Comparison of ENCODE assay signal across 8 cellular contexts in genomic region chr16:58684001-58684353, GRCh38. TPM values are rescaled to one million over a fixed set of nuclear protein-coding genes. Genes with fewer than 3 reads are reported as not detected.
DNase-seq lines count a peak whose midpoint lies in the region; ATAC-seq, FAIRE-seq and TF ChIP-seq lines count a peak whose summit lies in the region.

No MANE protein-coding gene starts in this region.

- peak overlapping the region; percentile 80 for H3K4me3 ChIP-seq in CD8-positive, alpha-beta memory T cell (ENCODE audit: low read length)
- H3K4me3 ChIP-seq in astrocyte (ENCODE audit: insufficient read depth, low read depth, low read length) (peak overlapping the region; percentile 95), iPS-20b (ENCODE audit: low read length) (peak overlapping the region; percentile 91)

- CTCF ChIA-PET in CD8-positive, alpha-beta memory T cell (lab: Charles Lee) = no interaction called here
- CTCF ChIA-PET in HEK293T (lab: Yijun Ruan, JAX) = interaction anchor here (1.1 kb wide), 1 partner anchor 72 kb away, joined by 5 read pairs; no protein-coding TSS in a partner anchor

- H3K9me3 Mint-ChIP-seq in CD8-positive, alpha-beta memory T cell = no peaks in the 10 kb centered on the region
- H3K9me3 Mint-ChIP-seq in astrocyte (ENCODE audit: unreplicated experiment) = no peaks in the 10 kb centered on the region
- H3K9me3 Mint-ChIP-seq in stimulated activated naive CD8-positive, alpha-beta T cell treated with anti-CD3 and anti-CD28 coated beads, Interleukin-15, amount 100 ng/mL, for 72 hours = no peaks in the 10 kb centered on the region

- ATAC-seq in HG03432 (IDR thresholded peaks at IDR 0.05; ENCODE audit: unreplicated experiment) (peak; percentile 12), HG02840 (IDR thresholded peaks at IDR 0.05; ENCODE audit: low FRiP score, unreplicated experiment) (no peak)
- peak; percentile 27 for ATAC-seq in stimulated activated naive CD8-positive, alpha-beta T cell treated with anti-CD3 and anti-CD28 coated beads, Interleukin-15, amount 100 ng/mL, for 72 hours

- peak overlapping the region; percentile 55 for H3K27ac ChIP-seq in CD8-positive, alpha-beta memory T cell (ENCODE audit: low read depth, low read length)
- H3K27ac ChIP-seq in astrocyte (ENCODE audit: low read depth, low read length) (peak overlapping the region; percentile 81), iPS-20b (ENCODE audit: low read length) (no peak overlapping the region)

- H3K9ac ChIP-seq in astrocyte (ENCODE audit: low read length) (peak overlapping the region; percentile 96), iPS-20b (ENCODE audit: low read depth, low read length) (peak overlapping the region; percentile 89)

- no peaks in the 10 kb centered on the region for H3K9me3 ChIP-seq in CD8-positive, alpha-beta memory T cell (ENCODE audit: low read length)
- H3K9me3 ChIP-seq in astrocyte (ENCODE audit: insufficient read depth, low read depth, low read length) (no peaks in the 10 kb centered on the region), iPS-20b (ENCODE audit: insufficient read depth, low read depth, low read length) (no peaks in the 10 kb centered on the region)

- peaks cover 21% of the 10 kb centered on the region for H3K79me2 ChIP-seq in astrocyte (ENCODE audit: insufficient read depth, low read length)

- peaks cover 22% of the 10 kb centered on the region for H4K20me1 ChIP-seq in astrocyte (ENCODE audit: insufficient read depth, low read length)

- peaks cover 18 to 26% (median 26%) of the 10 kb centered on the region in 3 donors for H3K4me1 Mint-ChIP-seq in CD8-positive, alpha-beta memory T cell
- H3K4me1 Mint-ChIP-seq in astrocyte (ENCODE audit: low read depth, unreplicated experiment) = peaks cover 8% of the 10 kb centered on the region
- peaks cover 22% of the 10 kb centered on the region for H3K4me1 Mint-ChIP-seq in stimulated activated naive CD8-positive, alpha-beta T cell treated with anti-CD3 and anti-CD28 coated beads, Interleukin-15, amount 100 ng/mL, for 72 hours

- peaks cover 0 to 15% (median 4%) of the 10 kb centered on the region in 3 donors for H3K36me3 Mint-ChIP-seq in CD8-positive, alpha-beta memory T cell
- H3K36me3 Mint-ChIP-seq in astrocyte (ENCODE audit: low read depth, unreplicated experiment) = peaks cover 19% of the 10 kb centered on the region

- H3K27me3 ChIP-seq in CD8-positive, alpha-beta memory T cell (ENCODE audit: insufficient read depth, low read length, poor library complexity, severe bottlenecking) = no peaks in the 10 kb centered on the region
- no peaks in the 10 kb centered on the region for H3K27me3 ChIP-seq in astrocyte (ENCODE audit: insufficient read depth, low read length)
- no peaks in the 10 kb centered on the region for H3K27me3 ChIP-seq in iPS-20b (ENCODE audit: insufficient read depth, low read length)

- H3K4me2 ChIP-seq in astrocyte (ENCODE audit: low read length) = peak overlapping the region; percentile 98

- peaks cover 18% of the 10 kb centered on the region for H3K4me1 ChIP-seq in CD8-positive, alpha-beta memory T cell (ENCODE audit: insufficient read depth, low read length)
- H3K4me1 ChIP-seq in astrocyte (ENCODE audit: insufficient read depth, low read length) (peaks cover 12% of the 10 kb centered on the region), iPS-20b (ENCODE audit: insufficient read depth, low read length) (no peaks in the 10 kb centered on the region)

- peak overlapping the region; percentile 98 for H2AFZ ChIP-seq in astrocyte (ENCODE audit: low read depth, low read length)

- H3K27ac Mint-ChIP-seq in CD8-positive, alpha-beta memory T cell = peak overlapping the region in 6 of 8 donors; percentile 76 to 98 (median 84)
- H3K27ac Mint-ChIP-seq in astrocyte (ENCODE audit: unreplicated experiment) = peak overlapping the region; percentile 15
- peak overlapping the region; percentile 91 to 95 for H3K27ac Mint-ChIP-seq in stimulated activated naive CD8-positive, alpha-beta T cell treated with anti-CD3 and anti-CD28 coated beads, Interleukin-15, amount 100 ng/mL, for 72 hours

- POLR2A ChIA-PET in CD8-positive, alpha-beta memory T cell (lab: Charles Lee) = interaction anchor here (1.1 kb wide), 1 partner anchor 55 kb away, joined by 4 read pairs; no protein-coding TSS in a partner anchor
- POLR2A ChIA-PET in HEK293T (lab: Yijun Ruan, JAX) = interaction anchor here (1.0 to 1.7 kb wide), 5 partner anchors 13 to 72 kb away, joined by 3 to 6 read pairs (median 5); partner anchors contain the start of gene GOT2

- H3K27me3 Mint-ChIP-seq in CD8-positive, alpha-beta memory T cell = no peaks in the 10 kb centered on the region
- peaks cover 5% of the 10 kb centered on the region for H3K27me3 Mint-ChIP-seq in astrocyte (ENCODE audit: low read depth, unreplicated experiment)
- H3K27me3 Mint-ChIP-seq in stimulated activated naive CD8-positive, alpha-beta T cell treated with anti-CD3 and anti-CD28 coated beads, Interleukin-15, amount 100 ng/mL, for 72 hours = no peaks in the 10 kb centered on the region

- TF ChIP-seq CTCF in astrocyte (IDR thresholded peaks at IDR 0.05; ENCODE audit: insufficient read depth, low read depth, low read length) = no peak

- H3K36me3 ChIP-seq in CD8-positive, alpha-beta memory T cell (ENCODE audit: insufficient read depth, low read length) = no peaks in the 10 kb centered on the region
- no peaks in the 10 kb centered on the region for H3K36me3 ChIP-seq in astrocyte (ENCODE audit: insufficient read depth, low read length)
- H3K36me3 ChIP-seq in iPS-20b (ENCODE audit: insufficient read depth, low read depth, low read length) = peaks cover 14% of the 10 kb centered on the region; the same call in 1 of the 2 replicates

- no peak for FAIRE-seq in astrocyte (lab: Jason Lieb, UNC)

- no peak for DNase-seq in CD8-positive, alpha-beta memory T cell
- DNase-seq in astrocyte (ENCODE audit: low read depth) (peak; percentile 14), HEK293T (ENCODE audit: extremely low spot score) (no peak), NCI-H82 (lab: John Stamatoyannopoulos, UW) (no peak)
- no peak for DNase-seq in stimulated activated naive CD8-positive, alpha-beta T cell treated with anti-CD3 and anti-CD28 coated beads, Interleukin-15, amount 100 ng/mL, for 72 hours

- H3K4me3 Mint-ChIP-seq in CD8-positive, alpha-beta memory T cell = peak overlapping the region; percentile 85 to 97 (median 93)
- peak overlapping the region; percentile 97 for H3K4me3 Mint-ChIP-seq in astrocyte (ENCODE audit: unreplicated experiment)
- H3K4me3 Mint-ChIP-seq in stimulated activated naive CD8-positive, alpha-beta T cell treated with anti-CD3 and anti-CD28 coated beads, Interleukin-15, amount 100 ng/mL, for 72 hours = peak overlapping the region; percentile 90 to 92

TF ChIP-seq in HEK293T, 16 proteins besides CTCF, POLR2A, EP300 and RAD21:
- TF ChIP-seq LEF1 (IDR thresholded peaks at IDR 0.05; ENCODE audit: borderline replicate concordance) (no peak), FOXA1 (IDR thresholded peaks at IDR 0.05) (no peak), NFRKB (IDR thresholded peaks at IDR 0.05) (no peak), TARDBP (IDR thresholded peaks at IDR 0.05) (no peak), L3MBTL2 (conservative IDR thresholded peaks at IDR 0.05) (no peak), HDGF (IDR thresholded peaks at IDR 0.05; ENCODE audit: borderline replicate concordance) (no peak), ARNT (IDR thresholded peaks at IDR 0.05) (no peak), ZNF384 (IDR thresholded peaks at IDR 0.05) (no peak), SUZ12 (IDR thresholded peaks at IDR 0.05) (no peak), FOXK2 (IDR thresholded peaks at IDR 0.05) (no peak), FOXM1 (IDR thresholded peaks at IDR 0.05; ENCODE audit: borderline replicate concordance) (no peak), ELF4 (IDR thresholded peaks at IDR 0.05) (no peak), PKNOX1 (IDR thresholded peaks at IDR 0.05) (no peak), CTBP1 (IDR thresholded peaks at IDR 0.05; ENCODE audit: borderline replicate concordance) (no peak), SP1 (IDR thresholded peaks at IDR 0.05) (no peak), BHLHE40 (IDR thresholded peaks at IDR 0.05; ENCODE audit: borderline replicate concordance) (no peak)

RNA-seq across cellular contexts. Expression of gene SLC38A7, which starts 0.6 kb away (rescaled TPM):
- 10 to 100 TPM; 13.5 to 15.0 TPM for total RNA-seq in CD8-positive, alpha-beta memory T cell
- polyA plus RNA-seq in CD8-positive, alpha-beta memory T cell = 5.8 TPM
- total RNA-seq in astrocyte = 40.2 TPM in 2 replicates

RNA-seq across cellular contexts. Expression of gene GOT2, which starts 50.1 kb away (rescaled TPM):
- total RNA-seq in CD8-positive, alpha-beta memory T cell = 100 to 1,000 TPM; 149 to 151 TPM
- 81.1 TPM for polyA plus RNA-seq in CD8-positive, alpha-beta memory T cell
- 100 and 106 TPM in 2 replicates for total RNA-seq in astrocyte

RNA-seq across cellular contexts. Expression of gene CNOT1, which starts 54.4 kb away (rescaled TPM):
- 100 to 1,000 TPM; 326 to 338 TPM for total RNA-seq in CD8-positive, alpha-beta memory T cell
- polyA plus RNA-seq in CD8-positive, alpha-beta memory T cell = 111 TPM
- 181 and 212 TPM in 2 replicates for total RNA-seq in astrocyte

Comparison
In these comparisons a context has a peak if more than half of its experiments do, and no peak if none do; other contexts are left out.
1. H3K27ac Mint-ChIP-seq: peak in every context shown above with its lines; median percentile 93 in stimulated activated naive CD8-positive, alpha-beta T cell treated with anti-CD3 and anti-CD28 coated beads, Interleukin-15, amount 100 ng/mL, for 72 hours; 84 in CD8-positive, alpha-beta memory T cell; 15 in astrocyte.